In genomic region chr13:87622921-87623320, GRCh38 we compare ENCODE assay signal across 21 cellular contexts. TPM values are rescaled to one million over a fixed set of nuclear protein-coding genes. Genes with fewer than 3 reads are reported as not detected.
DNase-seq lines count a peak whose midpoint lies in the region; ATAC-seq and TF ChIP-seq lines count a peak whose summit lies in the region.
"Had no signal": no experiment of that assay in that cellular context is flagged by ENCODE, and none has a peak within 500 bp of the region (broad histone marks: within the 10 kb centered on the region; RNA-seq: fewer than 3 reads in every experiment).

No MANE protein-coding gene starts in this region.

- H3K4me1 Mint-ChIP-seq in WTC11 (no peaks in the 10 kb centered on the region), osteocyte (ENCODE audit: unreplicated experiment) (no peaks in the 10 kb centered on the region)

- H3K36me3 Mint-ChIP-seq in WTC11 (no peaks in the 10 kb centered on the region), osteocyte (ENCODE audit: unreplicated experiment) (no peaks in the 10 kb centered on the region)
- H3K36me3 Mint-ChIP-seq: CD8-positive, alpha-beta T cell had no signal

- no peaks in the 10 kb centered on the region for H3K9me3 Mint-ChIP-seq in WTC11
- H3K9me3 Mint-ChIP-seq in osteocyte (ENCODE audit: unreplicated experiment): no peaks in the 10 kb centered on the region

- TF ChIP-seq CTCF in WTC11 (IDR thresholded peaks at IDR 0.05) (no peak), osteocyte (IDR thresholded peaks at IDR 0.05) (no peak)

- H3K27me3 Mint-ChIP-seq in WTC11 (ENCODE audit: low read depth) (no peaks in the 10 kb centered on the region), osteocyte (ENCODE audit: unreplicated experiment) (no peaks in the 10 kb centered on the region)

- POLR2A ChIA-PET in WTC11 (lab: Charles Lee): no interaction called here

- ATAC-seq in WTC11: no peak
- ATAC-seq: CD8-positive, alpha-beta T cell; Panc1; SK-N-SH treated with all-trans-retinoic acid at 6 μM for 48 hours had no signal

- DNase-seq in ACHN (peak; percentile 0), NCI-H1105 treated with DMSO at 0.1 percent for 48 hours (lab: John Stamatoyannopoulos, UW) (peak; percentile 85), NCI-H446 (lab: John Stamatoyannopoulos, UW) (peak; percentile 10 to 19), globus pallidus (ENCODE audit: low spot score) (peak; percentile 7), cerebellar nuclear complex (lab: John Stamatoyannopoulos, UW) (no peak), WTC11 (ENCODE audit: low spot score) (no peak), osteocyte (ENCODE audit: extremely low spot score, unreplicated experiment) (no peak)
- DNase-seq: 8988T; AML-193; C1 segment of cervical spinal cord; CD8-positive, alpha-beta T cell; DMS53; GDM1; Kasumi-1; NCI-H146; NCI-H2029; NCI-H510A; NCI-H748 treated with DMSO at 0.1 percent for 48 hours; SIG-M5 had no signal

- H3K4me3 Mint-ChIP-seq in WTC11 (no peak overlapping the region), osteocyte (ENCODE audit: unreplicated experiment) (no peak overlapping the region)
- H3K4me3 Mint-ChIP-seq: CD8-positive, alpha-beta T cell had no signal

- H3K27ac Mint-ChIP-seq in WTC11 (no peak overlapping the region), osteocyte (ENCODE audit: unreplicated experiment) (no peak overlapping the region)
- H3K27ac Mint-ChIP-seq: CD8-positive, alpha-beta T cell had no signal

- CTCF ChIA-PET in WTC11 (lab: Charles Lee): no interaction called here

- in situ Hi-C loops in ACHN (cut with HindIII; ENCODE audit: low pct_ligation_motif_present, low pct_unique_long_range_greater_than_20kb, low sequenced_read_pairs): no loop called here

TF ChIP-seq in WTC11, 78 proteins besides CTCF, POLR2A, EP300 and RAD21:
- no peak for TF ChIP-seq ZBTB21 (CRISPR knock-in tag; IDR thresholded peaks at IDR 0.05; ENCODE audit: borderline replicate concordance)
- no peak for TF ChIP-seq MLX (CRISPR knock-in tag; IDR thresholded peaks at IDR 0.05)
- TF ChIP-seq FOXJ3 (CRISPR knock-in tag; IDR thresholded peaks at IDR 0.05; ENCODE audit: borderline replicate concordance): no peak
- TF ChIP-seq ATF6 (CRISPR knock-in tag; IDR thresholded peaks at IDR 0.05): no peak
- no peak for TF ChIP-seq ZNF232 (CRISPR knock-in tag; IDR thresholded peaks at IDR 0.05)
- no peak for TF ChIP-seq AR (CRISPR knock-in tag; IDR thresholded peaks at IDR 0.05)
- TF ChIP-seq PREB (CRISPR knock-in tag; IDR thresholded peaks at IDR 0.05; ENCODE audit: borderline replicate concordance): no peak
- TF ChIP-seq NR2C2 (CRISPR knock-in tag; IDR thresholded peaks at IDR 0.05): no peak
- TF ChIP-seq JAZF1 (CRISPR knock-in tag; IDR thresholded peaks at IDR 0.05): no peak
- TF ChIP-seq ERG (CRISPR knock-in tag; IDR thresholded peaks at IDR 0.05): no peak
- no peak for TF ChIP-seq NFYB (CRISPR knock-in tag; conservative IDR thresholded peaks at IDR 0.05; ENCODE audit: low read depth)

RNA-seq across cellular contexts. Expression of gene SLITRK5, which starts 48.2 kb away (rescaled TPM):
- total RNA-seq in WTC11 (2021) (3.4 to 4.0 TPM (median 3.7 TPM) in 3 replicates), osteocyte (0.08 and 0.13 TPM in 2 replicates)
- total RNA-seq: CD8-positive, alpha-beta T cell had no signal

Comparison
In these comparisons a context has a peak if more than half of its experiments do, and no peak if none do; other contexts are left out.
1. DNase-seq: peak in ACHN (single experiment), NCI-H1105 treated with DMSO at 0.1 percent for 48 hours (single experiment), NCI-H446 (2 of 2) and globus pallidus (single experiment); none in cerebellar nuclear complex (0 of 2), WTC11 (single experiment) and osteocyte (single experiment).